ENCODE assay signal across 17 cellular contexts in genomic region chr19:16615788-16616187, GRCh38. TPM values are rescaled to one million over a fixed set of nuclear protein-coding genes. Genes with fewer than 3 reads are reported as not detected.
DNase-seq lines count a peak whose midpoint lies in the region; ATAC-seq lines count a peak whose summit lies in the region.
"Had no signal": no experiment of that assay in that cellular context is flagged by ENCODE, and none has a peak within 500 bp of the region (broad histone marks: within the 10 kb centered on the region; RNA-seq: fewer than 3 reads in every experiment).

No MANE protein-coding gene starts in this region.

- POLR2A ChIA-PET in activated CD4-positive, alpha-beta memory T cell treated with anti-CD3 and anti-CD28 coated beads, Interleukin-2, amount 10 ng/mL, durations not matched to agents 7 days and 5 days (lab: Charles Lee) = interaction anchor here (1.4 to 2.1 kb wide), 4 partner anchors 9 to 43 kb away, joined by 3 to 11 read pairs (median 6); partner anchors contain the start of gene MED26

- no peaks in the 10 kb centered on the region for H3K36me3 Mint-ChIP-seq in activated CD4-positive, alpha-beta T cell treated with anti-CD3 and anti-CD28 coated beads, Interleukin-2, amount 10 ng/mL, durations not matched to agents 24 days and 14 days (ENCODE audit: low read depth)
- H3K36me3 Mint-ChIP-seq in central memory CD8-positive, alpha-beta T cell (ENCODE audit: insufficient read depth) = peaks cover 15% of the 10 kb centered on the region
- H3K36me3 Mint-ChIP-seq in stimulated activated effector memory CD8-positive, alpha-beta T cell treated with anti-CD3 and anti-CD28 coated beads, Interleukin-12 subunit alpha, Interleukin-12 subunit beta, amount 100 ng/mL, for 72 hours = no peaks in the 10 kb centered on the region
- no peaks in the 10 kb centered on the region for H3K36me3 Mint-ChIP-seq in activated CD4-positive, alpha-beta memory T cell treated with anti-CD3 and anti-CD28 coated beads, Interleukin-2, amount 10 ng/mL, durations not matched to agents 7 days and 5 days (ENCODE audit: low read depth)

- H3K27ac Mint-ChIP-seq in activated CD4-positive, alpha-beta T cell treated with anti-CD3 and anti-CD28 coated beads, Interleukin-2, amount 10 ng/mL, durations not matched to agents 24 days and 14 days = peak overlapping the region; percentile 45
- H3K27ac Mint-ChIP-seq in central memory CD8-positive, alpha-beta T cell (ENCODE audit: low read depth) = peak overlapping the region; percentile 26
- peak overlapping the region; percentile 61 for H3K27ac Mint-ChIP-seq in stimulated activated effector memory CD8-positive, alpha-beta T cell treated with anti-CD3 and anti-CD28 coated beads, Interleukin-12 subunit alpha, Interleukin-12 subunit beta, amount 100 ng/mL, for 72 hours
- no peak overlapping the region for H3K27ac Mint-ChIP-seq in activated CD4-positive, alpha-beta memory T cell treated with anti-CD3 and anti-CD28 coated beads, Interleukin-2, amount 10 ng/mL, durations not matched to agents 7 days and 5 days
- H3K27ac Mint-ChIP-seq: dendritic cell treated with granulocyte-macrophage colony-stimulating factor and Interleukin-4, amounts not matched to agents 40 ng/mL and 50 ng/mL, for 4 days had no signal

- H3K9me3 Mint-ChIP-seq in activated CD4-positive, alpha-beta T cell treated with anti-CD3 and anti-CD28 coated beads, Interleukin-2, amount 10 ng/mL, durations not matched to agents 24 days and 14 days = no peaks in the 10 kb centered on the region
- no peaks in the 10 kb centered on the region for H3K9me3 Mint-ChIP-seq in central memory CD8-positive, alpha-beta T cell
- H3K9me3 Mint-ChIP-seq in stimulated activated effector memory CD8-positive, alpha-beta T cell treated with anti-CD3 and anti-CD28 coated beads, Interleukin-12 subunit alpha, Interleukin-12 subunit beta, amount 100 ng/mL, for 72 hours = no peaks in the 10 kb centered on the region
- H3K9me3 Mint-ChIP-seq in activated CD4-positive, alpha-beta memory T cell treated with anti-CD3 and anti-CD28 coated beads, Interleukin-2, amount 10 ng/mL, durations not matched to agents 7 days and 5 days = no peaks in the 10 kb centered on the region
- H3K9me3 Mint-ChIP-seq: dendritic cell treated with granulocyte-macrophage colony-stimulating factor and Interleukin-4, amounts not matched to agents 40 ng/mL and 50 ng/mL, for 4 days had no signal

- no peaks in the 10 kb centered on the region for H3K27me3 Mint-ChIP-seq in activated CD4-positive, alpha-beta T cell treated with anti-CD3 and anti-CD28 coated beads, Interleukin-2, amount 10 ng/mL, durations not matched to agents 24 days and 14 days
- H3K27me3 Mint-ChIP-seq in central memory CD8-positive, alpha-beta T cell = no peaks in the 10 kb centered on the region
- H3K27me3 Mint-ChIP-seq in activated CD4-positive, alpha-beta memory T cell treated with anti-CD3 and anti-CD28 coated beads, Interleukin-2, amount 10 ng/mL, durations not matched to agents 7 days and 5 days = no peaks in the 10 kb centered on the region
- H3K27me3 Mint-ChIP-seq: dendritic cell treated with granulocyte-macrophage colony-stimulating factor and Interleukin-4, amounts not matched to agents 40 ng/mL and 50 ng/mL, for 4 days had no signal

- no peak for DNase-seq in activated CD4-positive, alpha-beta T cell treated with anti-CD3 and anti-CD28 coated beads, Interleukin-2, amount 10 ng/mL, durations not matched to agents 24 days and 14 days
- no peak for DNase-seq in activated CD4-positive, alpha-beta T cell treated with anti-CD3 and anti-CD28 coated beads, Interleukin-2, amount 50 U/mL, for 4 hours
- peak; percentile 73 for DNase-seq in MV-4-11 (lab: John Stamatoyannopoulos, UW)
- no peak for DNase-seq in central memory CD8-positive, alpha-beta T cell (ENCODE audit: low spot score in 2 of 2)
- no peak for DNase-seq in stimulated activated effector memory CD8-positive, alpha-beta T cell treated with anti-CD3 and anti-CD28 coated beads, Interleukin-12 subunit alpha, Interleukin-12 subunit beta, amount 100 ng/mL, for 72 hours (ENCODE audit: low spot score in 2 of 2)
- DNase-seq in activated CD4-positive, alpha-beta memory T cell treated with anti-CD3 and anti-CD28 coated beads, Interleukin-2, amount 10 ng/mL, durations not matched to agents 7 days and 5 days = no peak
- DNase-seq: activated gamma-delta T cell; body of pancreas; heart right ventricle; midbrain; NCI-H1436 treated with DMSO at 0.1 percent for 48 hours; nucleus accumbens; stimulated activated CD4-positive, alpha-beta T cell treated with anti-CD3 and anti-CD28 coated beads, Interleukin-2, amount 100 ng/mL, for 48 hours; tibial artery had no signal

- no peak overlapping the region for H3K4me3 Mint-ChIP-seq in activated CD4-positive, alpha-beta T cell treated with anti-CD3 and anti-CD28 coated beads, Interleukin-2, amount 10 ng/mL, durations not matched to agents 24 days and 14 days
- H3K4me3 Mint-ChIP-seq in central memory CD8-positive, alpha-beta T cell = no peak overlapping the region
- H3K4me3 Mint-ChIP-seq in stimulated activated effector memory CD8-positive, alpha-beta T cell treated with anti-CD3 and anti-CD28 coated beads, Interleukin-12 subunit alpha, Interleukin-12 subunit beta, amount 100 ng/mL, for 72 hours = no peak overlapping the region
- H3K4me3 Mint-ChIP-seq in activated CD4-positive, alpha-beta memory T cell treated with anti-CD3 and anti-CD28 coated beads, Interleukin-2, amount 10 ng/mL, durations not matched to agents 7 days and 5 days = no peak overlapping the region
- H3K4me3 Mint-ChIP-seq: dendritic cell treated with granulocyte-macrophage colony-stimulating factor and Interleukin-4, amounts not matched to agents 40 ng/mL and 50 ng/mL, for 4 days had no signal

- ATAC-seq in central memory CD8-positive, alpha-beta T cell (replicated peaks; ENCODE audit: extremely low read depth, poor library complexity, severe bottlenecking) = no peak
- ATAC-seq in stimulated activated effector memory CD8-positive, alpha-beta T cell treated with anti-CD3 and anti-CD28 coated beads, Interleukin-12 subunit alpha, Interleukin-12 subunit beta, amount 100 ng/mL, for 72 hours = peak; percentile 47
- no peak for ATAC-seq in HG03095 (IDR thresholded peaks at IDR 0.05; ENCODE audit: unreplicated experiment)
- ATAC-seq in HG03565 (IDR thresholded peaks at IDR 0.05; ENCODE audit: unreplicated experiment) = no peak
- ATAC-seq: body of pancreas, heart right ventricle had no signal

- peaks cover 46% of the 10 kb centered on the region for H3K4me1 Mint-ChIP-seq in activated CD4-positive, alpha-beta T cell treated with anti-CD3 and anti-CD28 coated beads, Interleukin-2, amount 10 ng/mL, durations not matched to agents 24 days and 14 days
- H3K4me1 Mint-ChIP-seq in central memory CD8-positive, alpha-beta T cell = peaks cover 84% of the 10 kb centered on the region
- peaks cover 80% of the 10 kb centered on the region for H3K4me1 Mint-ChIP-seq in stimulated activated effector memory CD8-positive, alpha-beta T cell treated with anti-CD3 and anti-CD28 coated beads, Interleukin-12 subunit alpha, Interleukin-12 subunit beta, amount 100 ng/mL, for 72 hours
- peaks cover 73% of the 10 kb centered on the region for H3K4me1 Mint-ChIP-seq in activated CD4-positive, alpha-beta memory T cell treated with anti-CD3 and anti-CD28 coated beads, Interleukin-2, amount 10 ng/mL, durations not matched to agents 7 days and 5 days

- intact Hi-C loops in activated CD4-positive, alpha-beta T cell treated with anti-CD3 and anti-CD28 coated beads, Interleukin-2, amount 10 ng/mL, durations not matched to agents 24 days and 14 days (cut with micrococcal nuclease) = no loop called here

- CTCF ChIA-PET in activated CD4-positive, alpha-beta memory T cell treated with anti-CD3 and anti-CD28 coated beads, Interleukin-2, amount 10 ng/mL, durations not matched to agents 7 days and 5 days (lab: Charles Lee) = interaction anchor here (1.6 kb wide), 1 partner anchor 28 kb away, joined by 3 read pairs; no protein-coding TSS in a partner anchor

RNA-seq across cellular contexts. Expression of gene MED26, which starts 12.2 kb away (rescaled TPM):
- total RNA-seq in activated CD4-positive, alpha-beta T cell treated with anti-CD3 and anti-CD28 coated beads, Interleukin-2, amount 10 ng/mL, durations not matched to agents 24 days and 14 days = 15.5 and 16.8 TPM in 2 replicates
- total RNA-seq in activated CD4-positive, alpha-beta memory T cell treated with anti-CD3 and anti-CD28 coated beads, Interleukin-2, amount 10 ng/mL, durations not matched to agents 7 days and 5 days = 10 to 100 TPM; 15.5 to 15.9 TPM

RNA-seq across cellular contexts. Expression of gene SLC35E1, which starts 43.6 kb away (rescaled TPM):
- 60.2 and 65.0 TPM in 2 replicates for total RNA-seq in activated CD4-positive, alpha-beta T cell treated with anti-CD3 and anti-CD28 coated beads, Interleukin-2, amount 10 ng/mL, durations not matched to agents 24 days and 14 days
- total RNA-seq in activated CD4-positive, alpha-beta memory T cell treated with anti-CD3 and anti-CD28 coated beads, Interleukin-2, amount 10 ng/mL, durations not matched to agents 7 days and 5 days = 10 to 100 TPM; 57.3 to 57.7 TPM

RNA-seq across cellular contexts. Expression of gene SMIM7, which starts 44.2 kb away (rescaled TPM):
- 66.1 and 69.9 TPM in 2 replicates for total RNA-seq in activated CD4-positive, alpha-beta T cell treated with anti-CD3 and anti-CD28 coated beads, Interleukin-2, amount 10 ng/mL, durations not matched to agents 24 days and 14 days
- total RNA-seq in activated CD4-positive, alpha-beta memory T cell treated with anti-CD3 and anti-CD28 coated beads, Interleukin-2, amount 10 ng/mL, durations not matched to agents 7 days and 5 days = 10 to 100 TPM; 52.6 to 60.6 TPM

RNA-seq across cellular contexts. Expression of gene TMEM38A, which starts 45.2 kb away (rescaled TPM):
- 0.42 and 0.83 TPM in 2 replicates for total RNA-seq in activated CD4-positive, alpha-beta T cell treated with anti-CD3 and anti-CD28 coated beads, Interleukin-2, amount 10 ng/mL, durations not matched to agents 24 days and 14 days
- total RNA-seq in activated CD4-positive, alpha-beta memory T cell treated with anti-CD3 and anti-CD28 coated beads, Interleukin-2, amount 10 ng/mL, durations not matched to agents 7 days and 5 days = 1 to 10 TPM; 1.4 TPM
